Comparison of ENCODE assay signal across 8 cellular contexts in the genomic region with DNA sequence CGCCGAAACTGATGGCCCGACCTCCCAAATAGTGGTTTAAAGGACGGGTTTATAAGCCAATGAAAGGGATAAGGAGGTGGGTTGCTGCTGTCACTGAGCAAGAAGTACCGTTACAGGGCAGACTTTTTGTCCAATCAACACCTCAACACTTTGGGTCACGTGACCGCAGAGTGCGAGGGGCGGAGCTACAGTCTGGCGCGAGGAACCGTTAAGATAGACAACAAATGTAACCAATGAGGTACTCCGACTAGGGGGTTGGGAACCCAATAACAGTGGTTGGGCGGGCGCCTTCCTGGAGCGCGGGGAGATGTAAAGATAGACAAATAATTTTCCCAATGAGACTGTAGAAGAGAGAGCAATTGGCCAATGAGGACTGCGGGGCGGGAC. TPM values are rescaled to one million over a fixed set of nuclear protein-coding genes. Genes with fewer than 3 reads are reported as not detected.
DNase-seq lines count a peak whose midpoint lies in the region; ATAC-seq and TF ChIP-seq lines count a peak whose summit lies in the region.

A gene with protein sequence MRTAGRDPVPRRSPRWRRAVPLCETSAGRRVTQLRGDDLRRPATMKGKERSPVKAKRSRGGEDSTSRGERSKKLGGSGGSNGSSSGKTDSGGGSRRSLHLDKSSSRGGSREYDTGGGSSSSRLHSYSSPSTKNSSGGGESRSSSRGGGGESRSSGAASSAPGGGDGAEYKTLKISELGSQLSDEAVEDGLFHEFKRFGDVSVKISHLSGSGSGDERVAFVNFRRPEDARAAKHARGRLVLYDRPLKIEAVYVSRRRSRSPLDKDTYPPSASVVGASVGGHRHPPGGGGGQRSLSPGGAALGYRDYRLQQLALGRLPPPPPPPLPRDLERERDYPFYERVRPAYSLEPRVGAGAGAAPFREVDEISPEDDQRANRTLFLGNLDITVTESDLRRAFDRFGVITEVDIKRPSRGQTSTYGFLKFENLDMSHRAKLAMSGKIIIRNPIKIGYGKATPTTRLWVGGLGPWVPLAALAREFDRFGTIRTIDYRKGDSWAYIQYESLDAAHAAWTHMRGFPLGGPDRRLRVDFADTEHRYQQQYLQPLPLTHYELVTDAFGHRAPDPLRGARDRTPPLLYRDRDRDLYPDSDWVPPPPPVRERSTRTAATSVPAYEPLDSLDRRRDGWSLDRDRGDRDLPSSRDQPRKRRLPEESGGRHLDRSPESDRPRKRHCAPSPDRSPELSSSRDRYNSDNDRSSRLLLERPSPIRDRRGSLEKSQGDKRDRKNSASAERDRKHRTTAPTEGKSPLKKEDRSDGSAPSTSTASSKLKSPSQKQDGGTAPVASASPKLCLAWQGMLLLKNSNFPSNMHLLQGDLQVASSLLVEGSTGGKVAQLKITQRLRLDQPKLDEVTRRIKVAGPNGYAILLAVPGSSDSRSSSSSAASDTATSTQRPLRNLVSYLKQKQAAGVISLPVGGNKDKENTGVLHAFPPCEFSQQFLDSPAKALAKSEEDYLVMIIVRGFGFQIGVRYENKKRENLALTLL (plus strand): TSS at position 338 of the 387 bp plus-strand sequence. CDS start 29 bp downstream, at position 367.

- ATAC-seq in GM18498 (IDR thresholded peaks at IDR 0.05; ENCODE audit: unreplicated experiment) (peak; percentile 69), HG02970 (IDR thresholded peaks at IDR 0.05; ENCODE audit: low FRiP score, unreplicated experiment) (peak; percentile 58), right cardiac atrium (peak; percentile 90 to 94)

- H3K36me3 ChIP-seq in uterus = no peaks in the 10 kb centered on the region

- peak within 1 kb of the TSS; percentile 90 for H3K4me3 ChIP-seq in right cardiac atrium (ENCODE audit: low read length)
- peak within 1 kb of the TSS; percentile 97 to 100 for H3K4me3 ChIP-seq in uterus

- DNase-seq in NCI-H187 (lab: John Stamatoyannopoulos, UW) (peak; percentile 97 to 100), anterior cingulate cortex (lab: John Stamatoyannopoulos, UW) (peak in 57 of 58 donors; percentile 88 to 100 (median 99)), right cardiac atrium (peak; percentile 98 to 99 (median 99)), pulmonary artery endothelial cell (ENCODE audit: low read depth, low spot score) (peak; percentile 100), uterus (peak; percentile 98 to 99)

- H3K4me1 ChIP-seq in right cardiac atrium (ENCODE audit: control insufficient read depth, insufficient read depth, low read length) (peaks cover 14% of the 10 kb centered on the region), uterus (peaks cover 7 to 11% of the 10 kb centered on the region in 2 donors)

- H3K27ac ChIP-seq in right cardiac atrium (ENCODE audit: low read length) (peak within 1 kb of the TSS; percentile 99), uterus (peak within 1 kb of the TSS; percentile 99)

- H3K27me3 ChIP-seq in right cardiac atrium (ENCODE audit: control insufficient read depth, insufficient read depth) (no peaks in the 10 kb centered on the region), uterus (no peaks in the 10 kb centered on the region)

- intact Hi-C loops in T-helper 2 cell treated with Interferon-gamma antibody and Interleukin-4, amounts not matched to agents 100 ng/mL and 5 ng/mL, for 36 hours (cut with micrococcal nuclease) = loop anchor here (1.0 to 10.0 kb wide), 10 partner anchors 126 to 912 kb away; a partner anchor contains a TSS
- intact Hi-C loops in right cardiac atrium (cut with DNase I) (no loop called here), uterus (cut with DNase I; ENCODE audit: low total_unique reads) (no loop called here)

- peak in 1 of 4 experiments; percentile 10 for TF ChIP-seq CTCF in uterus (IDR thresholded peaks at IDR 0.05)

- under 1% methylated on average over 19 of the region's 19 CpGs for WGBS in right cardiac atrium

- H3K9me3 ChIP-seq in right cardiac atrium (ENCODE audit: control insufficient read depth, low read length) = no peaks in the 10 kb centered on the region
- H3K9me3 ChIP-seq in uterus = no peaks in the 10 kb centered on the region

- no peak for TF ChIP-seq POLR2A in uterus (IDR thresholded peaks at IDR 0.05)

RNA-seq across cellular contexts. Expression of the gene that starts here (rescaled TPM):
- total RNA-seq in T-helper 2 cell treated with Interferon-gamma antibody and Interleukin-4, amounts not matched to agents 100 ng/mL and 5 ng/mL, for 36 hours = 58.0 and 59.0 TPM in 2 replicates
- total RNA-seq in right cardiac atrium = 10 to 100 TPM; 15.2 to 17.8 (median 16.6) TPM
- polyA plus RNA-seq in right cardiac atrium = 4.1 TPM
- 41.4 and 56.3 TPM in 2 replicates for total RNA-seq in pulmonary artery endothelial cell
- 10 to 100 TPM in 3 of 4 donors, 1 to 10 TPM in 1; 9.2 to 71.1 (median 20.8) TPM for total RNA-seq in uterus

Comparison
In these comparisons a context has a peak if more than half of its experiments do, and no peak if none do; other contexts are left out.
1. Peak in every context shown above with its lines: DNase-seq, ATAC-seq, H3K4me3 ChIP-seq and H3K27ac ChIP-seq.